In the genomic region with DNA sequence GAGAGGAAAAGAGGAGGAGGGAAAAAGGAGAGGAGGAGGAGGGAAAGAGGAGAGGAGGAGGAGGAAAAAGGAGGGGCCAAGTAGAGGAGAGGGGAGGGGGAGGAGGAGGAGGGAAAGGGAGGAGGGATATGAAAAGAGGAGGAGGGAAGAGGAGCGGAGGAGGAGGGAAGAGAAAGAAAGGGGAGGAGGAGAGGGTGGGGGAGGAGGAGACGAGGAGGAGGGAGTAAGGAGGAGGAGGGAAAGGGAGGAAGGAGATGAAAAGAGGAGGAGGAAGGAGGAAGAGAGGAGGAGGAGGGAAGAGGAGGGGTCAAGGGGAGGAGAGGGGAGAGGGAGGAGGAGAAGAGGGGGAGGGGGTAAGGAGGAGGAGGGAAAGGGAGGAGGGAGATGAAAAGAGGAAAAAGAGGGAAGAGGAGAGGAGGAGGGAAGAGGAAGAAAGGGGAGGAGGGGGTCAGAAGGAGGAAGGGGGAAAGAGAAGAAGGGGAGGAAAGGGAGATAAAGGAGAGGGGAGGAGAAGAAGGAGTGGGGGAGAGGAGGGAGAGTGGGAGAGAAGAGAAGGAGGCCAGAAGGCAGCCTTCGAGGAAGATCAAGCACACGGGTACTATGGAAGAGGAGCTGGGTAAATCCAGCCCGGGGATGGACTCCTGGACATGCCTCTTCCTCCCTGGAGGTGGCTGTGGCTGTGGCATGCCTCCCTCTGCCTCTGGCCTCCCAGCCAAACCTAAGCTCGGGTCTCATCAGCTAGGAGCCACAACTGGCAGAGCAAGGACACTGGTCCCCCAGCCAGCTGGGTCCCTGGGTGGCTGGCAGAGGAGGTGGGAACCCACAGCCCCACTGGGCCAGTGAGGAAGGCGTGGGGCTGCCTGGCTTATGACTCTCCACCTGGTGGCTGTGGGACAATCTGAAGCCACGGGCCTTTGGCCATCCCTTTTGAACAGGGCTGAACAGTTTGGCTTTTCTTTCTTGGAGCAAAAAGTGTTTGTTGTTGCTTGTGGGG, we compare ENCODE assay signal across 20 cellular contexts. TPM values are rescaled to one million over a fixed set of nuclear protein-coding genes. Genes with fewer than 3 reads are reported as not detected.
DNase-seq lines count a peak whose midpoint lies in the region; ATAC-seq, FAIRE-seq and TF ChIP-seq lines count a peak whose summit lies in the region.
"Had no signal": no experiment of that assay in that cellular context is flagged by ENCODE, and none has a peak within 500 bp of the region (broad histone marks: within the 10 kb centered on the region; RNA-seq: fewer than 3 reads in every experiment).

No MANE protein-coding gene starts in this region.

- TF ChIP-seq CTCF in left ventricle myocardium inferior (IDR thresholded peaks at IDR 0.05; ENCODE audit: borderline replicate concordance) (no peak), K562 (IDR thresholded peaks at IDR 0.05 in 2 of 3, conservative IDR thresholded peaks at IDR 0.05 in 1 of 3; ENCODE audit: insufficient read depth in 2 of 3, low read depth in 1 of 3, low read length in 3 of 3) (no peak), neural progenitor cell (IDR thresholded peaks at IDR 0.05) (no peak), thoracic aorta (IDR thresholded peaks at IDR 0.05) (no peak)

- no peaks in the 10 kb centered on the region for H3K79me2 ChIP-seq in K562 (ENCODE audit: control insufficient read depth, insufficient read depth, low read length)
- H3K79me2 ChIP-seq in neural progenitor cell (ENCODE audit: low read depth), result no peaks in the 10 kb centered on the region

- H3K36me3 ChIP-seq in left ventricle myocardium inferior, result no peaks in the 10 kb centered on the region
- no peaks in the 10 kb centered on the region for H3K36me3 ChIP-seq in K562 (ENCODE audit: control insufficient read depth, insufficient read depth, low read length)
- no peaks in the 10 kb centered on the region for H3K36me3 ChIP-seq in neural progenitor cell
- no peaks in the 10 kb centered on the region for H3K36me3 ChIP-seq in thoracic aorta
- H3K36me3 ChIP-seq: BLaER1 had no signal

- POLR2A ChIA-PET in K562 (lab: Yijun Ruan, JAX), result no interaction called here

- no peak for ATAC-seq in left ventricle myocardium superior
- ATAC-seq in K562, result 0 out of 3 replicates have a peak, but pooled peaks have one; percentile 16
- no peak for ATAC-seq in thoracic aorta (ENCODE audit: insufficient number of reproducible peaks, low FRiP score, low read depth)
- ATAC-seq: CD8-positive, alpha-beta T cell had no signal

- H3K27ac ChIP-seq in left ventricle myocardium inferior (replicated peaks) (peak overlapping the region; percentile 40), K562 (ENCODE audit: extremely low read depth, low read depth, low read length) (no peak overlapping the region), neural progenitor cell (no peak overlapping the region), thoracic aorta (peak overlapping the region; percentile 83 to 88)
- H3K27ac ChIP-seq: BLaER1, PC-9 had no signal

- peaks cover 33% of the 10 kb centered on the region for H3K27me3 ChIP-seq in left ventricle myocardium inferior (ENCODE audit: low read depth)
- H3K27me3 ChIP-seq in K562 (ENCODE audit: control insufficient read depth in 2 of 2, insufficient read depth in 2 of 2, low read length in 2 of 2), result no peaks in the 10 kb centered on the region
- H3K27me3 ChIP-seq in neural progenitor cell, result no peaks in the 10 kb centered on the region
- no peaks in the 10 kb centered on the region for H3K27me3 ChIP-seq in thoracic aorta (replicated peaks; ENCODE audit: insufficient read depth)

- in situ Hi-C loops in K562 (cut with MboI), result no loop called here

- H3K9me3 ChIP-seq in left ventricle myocardium inferior (replicated peaks) (no peaks in the 10 kb centered on the region), K562 (replicated peaks; ENCODE audit: control insufficient read depth, insufficient read depth, low read depth, low read length) (no peaks in the 10 kb centered on the region), neural progenitor cell (ENCODE audit: low read depth) (no peaks in the 10 kb centered on the region), thoracic aorta (no peaks in the 10 kb centered on the region)
- H3K9me3 ChIP-seq: BLaER1 had no signal

- no peak overlapping the region for H3K4me3 Mint-ChIP-seq in neural progenitor cell
- H3K4me3 Mint-ChIP-seq: CD8-positive, alpha-beta T cell had no signal

- no peak for TF ChIP-seq POLR2A in K562 (conservative IDR thresholded peaks at IDR 0.05)

- TF ChIP-seq RAD21 in K562 (CRISPR knock-in tag; conservative IDR thresholded peaks at IDR 0.05 in 1 of 2, IDR thresholded peaks at IDR 0.05 in 1 of 2), result no peak

- WGBS in K562 (ENCODE audit: insufficient coverage, low coverage, missing lambda C conversion rate), result 33% methylated on average over 6 of the region's 8 CpGs

- no peak for TF ChIP-seq EP300 in K562 (IDR thresholded peaks at IDR 0.05; ENCODE audit: low read length)

- H3K9ac ChIP-seq in K562 (ENCODE audit: insufficient read depth in 1 of 2, low read depth in 2 of 2, low read length in 2 of 2) (peak overlapping the region in 1 of 2 experiments; percentile 32; a peak in 1 of 4 replicates), neural progenitor cell (no peak overlapping the region)
- H3K9ac ChIP-seq: BLaER1 had no signal

- BruUV-seq in K562 (replicated peaks; lab: Mats Ljungman, UMichigan), result no TSS peak

- H3K9me1 ChIP-seq in K562 (ENCODE audit: control insufficient read depth, insufficient read depth, low read length), result no peaks in the 10 kb centered on the region

- H3K27me3 Mint-ChIP-seq in neural progenitor cell (ENCODE audit: insufficient read depth, low read depth), result peaks cover 19% of the 10 kb centered on the region

- H3K27ac Mint-ChIP-seq in neural progenitor cell, result peak overlapping the region; percentile 72
- H3K27ac Mint-ChIP-seq: CD8-positive, alpha-beta T cell had no signal

- H3F3A ChIP-seq in neural progenitor cell (ENCODE audit: low read depth), result no peaks in the 10 kb centered on the region

- H2AFZ ChIP-seq in K562 (ENCODE audit: low read depth, low read length), result peak overlapping the region; percentile 62; the same call in 1 of the 2 replicates
- no peak overlapping the region for H2AFZ ChIP-seq in neural progenitor cell (replicated peaks)
- H2AFZ ChIP-seq: PC-9 had no signal

- no peak overlapping the region for H3K4me2 ChIP-seq in K562 (ENCODE audit: insufficient read depth, low read length)
- H3K4me2 ChIP-seq in neural progenitor cell, result no peak overlapping the region
- H3K4me2 ChIP-seq: BLaER1, PC-9 had no signal

- no peaks in the 10 kb centered on the region for H3K36me3 Mint-ChIP-seq in neural progenitor cell
- H3K36me3 Mint-ChIP-seq: CD8-positive, alpha-beta T cell had no signal

- H3K4me1 ChIP-seq in left ventricle myocardium inferior, result peaks cover 21% of the 10 kb centered on the region
- H3K4me1 ChIP-seq in K562 (replicated peaks in 1 of 2; ENCODE audit: control insufficient read depth in 2 of 2, insufficient read depth in 2 of 2, low read length in 2 of 2), result peaks cover 10 to 20% of the 10 kb centered on the region in 2 experiments; a peak in 4 of 5 replicates
- H3K4me1 ChIP-seq in neural progenitor cell, result peaks cover 15% of the 10 kb centered on the region
- H3K4me1 ChIP-seq in thoracic aorta (ENCODE audit: control insufficient read depth in 1 of 2, low read depth in 2 of 2), result peaks cover 23 to 58% of the 10 kb centered on the region in 2 donors

- no peaks in the 10 kb centered on the region for H4K20me1 ChIP-seq in K562 (replicated peaks; ENCODE audit: control insufficient read depth, insufficient read depth, low read length)
- H4K20me1 ChIP-seq in neural progenitor cell (ENCODE audit: low read depth), result no peaks in the 10 kb centered on the region

- H3K9me3 Mint-ChIP-seq in neural progenitor cell, result no peaks in the 10 kb centered on the region
- H3K9me3 Mint-ChIP-seq: CD8-positive, alpha-beta T cell had no signal

- H3K4me1 Mint-ChIP-seq in neural progenitor cell, result peaks cover 21% of the 10 kb centered on the region

- intact Hi-C loops in left ventricle myocardium inferior (cut with micrococcal nuclease) (no loop called here), left ventricle myocardium superior (cut with micrococcal nuclease) (no loop called here), K562 (cut with micrococcal nuclease) (no loop called here)

- H3K4me3 ChIP-seq in left ventricle myocardium inferior, result no peak overlapping the region
- no peak overlapping the region for H3K4me3 ChIP-seq in K562
- H3K4me3 ChIP-seq in neural progenitor cell, result no peak overlapping the region
- no peak overlapping the region for H3K4me3 ChIP-seq in thoracic aorta
- H3K4me3 ChIP-seq: BLaER1, PC-9 had no signal

- CTCF ChIA-PET in K562 (lab: Yijun Ruan, JAX; ENCODE audit: low intra/inter-chr PET ratio), result no interaction called here

- DNase-seq in left ventricle myocardium inferior (no peak), left ventricle myocardium superior (no peak), K562 (ENCODE audit: extremely low read depth in 1 of 4, low spot score in 3 of 4) (no peak), neural progenitor cell (ENCODE audit: low spot score) (no peak), thoracic aorta (ENCODE audit: low spot score) (no peak), GM19240 (ENCODE audit: insufficient read length, low spot score) (no peak), T-helper 1 cell (no peak)
- no peak for DNase-seq in effector CD8-positive, alpha-beta T cell (lab: John Stamatoyannopoulos, UW)
- DNase-seq: CD8-positive, alpha-beta T cell; GDM1; IMR-90; Kasumi-1; MM.1S; NCI-H1105; NCI-H1694; NCI-H510A treated with DMSO at 0.1 percent for 48 hours; PC-9 had no signal

- no peak for FAIRE-seq in K562 (lab: Jason Lieb, UNC)
- FAIRE-seq: GM12892 had no signal

RNA-seq across cellular contexts. Expression of a gene that starts 3.0 kb away (rescaled TPM):
- 5.7 TPM for total RNA-seq in left ventricle myocardium inferior
- total RNA-seq in left ventricle myocardium superior, result 6.4 TPM
- 3.0 and 7.0 TPM in 2 replicates for total RNA-seq in K562 (2011; cell fraction: chromatin; rRNA removed; ENCODE audit: low replicate concordance)
- total RNA-seq in K562 (2011; cell fraction: nucleolus; rRNA removed), result 3.2 and 3.4 TPM in 2 replicates
- total RNA-seq in K562 (2011; cell fraction: nucleoplasm; rRNA removed), result 3.7 and 4.0 TPM in 2 replicates
- total RNA-seq in K562 (2014; rRNA removed), result 0.16 and 0.32 TPM in 2 replicates
- total RNA-seq in K562 (2014; rRNA removed; fragmentation: Illumina TruSeq; extraction: Trizol), result 0.11 and 0.29 TPM in 2 replicates
- 0.15 and 0.33 TPM in 2 replicates for total RNA-seq in K562 (2015; rRNA removed; fragmentation: Illumina TruSeq; extraction: Trizol)
- total RNA-seq in K562 (2021), result 0.20 and 0.29 TPM in 2 replicates
- 0.30 and 1.4 TPM in 2 replicates for polyA plus RNA-seq in K562 (2011; rRNA removed)
- 0.28 and 1.0 TPM in 2 replicates for polyA plus RNA-seq in K562 (2011; cell fraction: cytosol; rRNA removed)
- polyA plus RNA-seq in K562 (2011; cell fraction: nucleus; rRNA removed), result 0.41 and 1.3 TPM in 2 replicates
- 0.11 and 0.25 TPM in 2 replicates for polyA plus RNA-seq in K562 (2012)
- polyA plus RNA-seq in K562 (2014; fragmentation: Illumina TruSeq; extraction: Trizol), result 0.33 and 0.67 TPM in 2 replicates
- polyA plus RNA-seq in K562 (2014; fragmentation: Nextera tagmentation; extraction: Ambion mirVana), result under 1 TPM; 0.11 to 0.13 TPM
- 0.12 and 0.36 TPM in 2 replicates for polyA plus RNA-seq in K562 (2014; rRNA removed)
- polyA minus RNA-seq in K562 (2011; rRNA and poly(A)+ RNA removed), result 0.42 and 2.6 TPM in 2 replicates
- polyA minus RNA-seq in K562 (2011; cell fraction: cytosol; rRNA and poly(A)+ RNA removed), result 1.2 TPM in 1 of 2 replicates, not detected in the other
- 0.22 and 1.1 TPM in 2 replicates for polyA minus RNA-seq in K562 (2011; cell fraction: nucleus; rRNA and poly(A)+ RNA removed)
- 0.09 TPM in 1 of 2 replicates, not detected in the other for total RNA-seq in neural progenitor cell (ENCODE audit: low replicate concordance)
- 10 to 100 TPM; 56.6 to 73.8 TPM for total RNA-seq in thoracic aorta
- total RNA-seq: A172; CD8-positive, alpha-beta T cell; IMR-90; PC-9 had no signal
- polyA plus RNA-seq: IMR-90 had no signal

Comparison
In these comparisons a context has a peak if more than half of its experiments do, and no peak if none do; other contexts are left out.
1. H3K27ac ChIP-seq: peak in left ventricle myocardium inferior (single experiment) and thoracic aorta (2 of 2); none in K562 (single experiment) and neural progenitor cell (single experiment).